Comparison of ENCODE assay signal across 8 cellular contexts in the genomic region with DNA sequence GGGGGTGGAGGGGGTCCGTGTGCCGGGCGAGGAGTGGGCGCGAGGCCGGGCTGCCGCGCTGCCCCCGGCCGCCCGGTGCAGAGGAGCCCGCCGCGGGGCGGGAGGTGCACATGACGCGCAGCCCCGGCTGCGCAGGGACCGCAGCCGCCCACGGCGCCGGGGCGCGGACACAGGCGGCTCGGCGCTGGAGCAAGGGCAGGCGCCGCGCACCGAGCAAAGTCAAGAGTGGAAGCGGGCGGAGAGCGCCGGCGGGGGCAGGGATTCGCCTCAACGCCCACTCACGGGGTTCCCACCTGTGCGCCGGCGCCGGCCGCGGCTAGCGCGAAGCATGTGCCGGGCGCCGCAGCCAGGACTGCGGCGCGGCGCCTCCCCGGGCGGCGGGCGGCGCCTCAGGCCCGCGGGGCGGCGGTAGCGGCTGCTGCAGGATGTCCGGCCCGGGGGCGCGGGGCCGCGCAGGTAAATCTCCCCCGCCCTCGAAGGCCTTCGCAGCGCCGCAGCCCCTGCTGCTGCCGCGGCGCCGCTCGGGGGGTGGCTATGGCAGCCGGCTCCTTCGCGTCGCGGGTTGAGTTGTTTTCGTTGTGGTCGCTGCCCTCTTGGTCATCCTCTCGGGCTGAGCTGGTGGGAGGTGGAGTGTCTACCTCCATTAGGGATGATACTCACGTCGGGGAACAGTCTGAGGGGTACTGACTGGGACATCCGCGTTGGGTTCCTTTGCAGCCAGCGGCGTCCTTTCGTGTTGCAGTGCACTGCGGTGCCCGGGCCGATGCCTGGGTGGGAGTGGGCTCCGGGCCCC.
DNase-seq lines count a peak whose midpoint lies in the region; ATAC-seq, FAIRE-seq and TF ChIP-seq lines count a peak whose summit lies in the region.

No MANE protein-coding gene starts in this region.

- no peak overlapping the region for H3K27ac Mint-ChIP-seq in activated T-helper 17 cell treated with anti-CD3 and anti-CD28 coated beads, Interleukin-2, amount 50 U/mL, for 72 hours
- H3K27ac Mint-ChIP-seq in progenitor cell of endocrine pancreas, result peak overlapping the region; percentile 74

- FAIRE-seq in D721Med (lab: Jason Lieb, UNC), result no peak

- TF ChIP-seq CTCF in D721Med (IDR thresholded peaks at IDR 0.05; ENCODE audit: insufficient read depth, missing control alignments), result no peak
- no peak for TF ChIP-seq CTCF in left ventricle myocardium inferior (IDR thresholded peaks at IDR 0.05; ENCODE audit: borderline replicate concordance)
- no peak for TF ChIP-seq CTCF in progenitor cell of endocrine pancreas (IDR thresholded peaks at IDR 0.05; ENCODE audit: unreplicated experiment)

- H3K9me3 ChIP-seq in left ventricle myocardium inferior (replicated peaks), result no peaks in the 10 kb centered on the region

- DNase-seq in D721Med (ENCODE audit: insufficient read length, low spot score) (peak; percentile 21), left ventricle myocardium inferior (peak; percentile 31), progenitor cell of endocrine pancreas (ENCODE audit: low spot score, unreplicated experiment) (peak; percentile 29), NCI-H1048 (lab: John Stamatoyannopoulos, UW) (no peak), SW 1271 (lab: John Stamatoyannopoulos, UW) (no peak)

- H3K36me3 ChIP-seq in left ventricle myocardium inferior, result no peaks in the 10 kb centered on the region

- peak overlapping the region; percentile 95 for H3K27ac ChIP-seq in left ventricle myocardium inferior (replicated peaks)

- ATAC-seq in GM19452 (IDR thresholded peaks at IDR 0.05; ENCODE audit: unreplicated experiment), result peak; percentile 60
- ATAC-seq in HG03565 (IDR thresholded peaks at IDR 0.05; ENCODE audit: unreplicated experiment), result peak; percentile 39
- peak; percentile 35 for ATAC-seq in activated T-helper 17 cell treated with anti-CD3 and anti-CD28 coated beads, Interleukin-2, amount 50 U/mL, for 72 hours (replicated peaks)

- peak overlapping the region; percentile 78 for H3K4me3 ChIP-seq in left ventricle myocardium inferior

- no peaks in the 10 kb centered on the region for H3K9me3 Mint-ChIP-seq in activated T-helper 17 cell treated with anti-CD3 and anti-CD28 coated beads, Interleukin-2, amount 50 U/mL, for 72 hours
- H3K9me3 Mint-ChIP-seq in progenitor cell of endocrine pancreas (ENCODE audit: low read depth), result no peaks in the 10 kb centered on the region

- peaks cover 5% of the 10 kb centered on the region for H3K27me3 ChIP-seq in left ventricle myocardium inferior (ENCODE audit: low read depth)

- H3K4me1 ChIP-seq in left ventricle myocardium inferior, result peaks cover 30% of the 10 kb centered on the region

- H3K27me3 Mint-ChIP-seq in activated T-helper 17 cell treated with anti-CD3 and anti-CD28 coated beads, Interleukin-2, amount 50 U/mL, for 72 hours, result peaks cover 22% of the 10 kb centered on the region
- H3K27me3 Mint-ChIP-seq in progenitor cell of endocrine pancreas, result peaks cover 26% of the 10 kb centered on the region

- intact Hi-C loops in left ventricle myocardium inferior (cut with micrococcal nuclease), result no loop called here

- no peak overlapping the region for H3K4me3 Mint-ChIP-seq in activated T-helper 17 cell treated with anti-CD3 and anti-CD28 coated beads, Interleukin-2, amount 50 U/mL, for 72 hours
- peak overlapping the region; percentile 88 for H3K4me3 Mint-ChIP-seq in progenitor cell of endocrine pancreas (ENCODE audit: low read depth)

- no peaks in the 10 kb centered on the region for H3K4me1 Mint-ChIP-seq in activated T-helper 17 cell treated with anti-CD3 and anti-CD28 coated beads, Interleukin-2, amount 50 U/mL, for 72 hours
- H3K4me1 Mint-ChIP-seq in progenitor cell of endocrine pancreas (ENCODE audit: low read depth), result peaks cover 10% of the 10 kb centered on the region

- H3K36me3 Mint-ChIP-seq in activated T-helper 17 cell treated with anti-CD3 and anti-CD28 coated beads, Interleukin-2, amount 50 U/mL, for 72 hours (ENCODE audit: low read depth), result no peaks in the 10 kb centered on the region
- H3K36me3 Mint-ChIP-seq in progenitor cell of endocrine pancreas (ENCODE audit: insufficient read depth), result no peaks in the 10 kb centered on the region

Comparison
In these comparisons a context has a peak if more than half of its experiments do, and no peak if none do; other contexts are left out.
1. DNase-seq: peak in D721Med (single experiment), left ventricle myocardium inferior (single experiment) and progenitor cell of endocrine pancreas (single experiment); none in NCI-H1048 (single experiment) and SW 1271 (0 of 2).
2. Peak in every context shown above with its lines, with median percentiles within 50 percentile points of each other: ATAC-seq.